Comparison of ENCODE assay signal across 21 cellular contexts in genomic region chr1:229028509-229028908, GRCh38.
DNase-seq lines count a peak whose midpoint lies in the region; ATAC-seq and TF ChIP-seq lines count a peak whose summit lies in the region.
"Had no signal": no experiment of that assay in that cellular context is flagged by ENCODE, and none has a peak within 500 bp of the region (broad histone marks: within the 10 kb centered on the region; RNA-seq: fewer than 3 reads in every experiment).

No MANE protein-coding gene starts in this region.

- peaks cover 8% of the 10 kb centered on the region for H3K27me3 Mint-ChIP-seq in brain
- H3K27me3 Mint-ChIP-seq in osteocyte (ENCODE audit: unreplicated experiment), result peaks cover 19% of the 10 kb centered on the region
- H3K27me3 Mint-ChIP-seq: T-cell had no signal

- no peak overlapping the region for H3K4me2 ChIP-seq in SK-N-SH

- ATAC-seq in SK-N-SH treated with all-trans-retinoic acid at 6 μM for 48 hours, result no peak
- ATAC-seq in GM19395 (IDR thresholded peaks at IDR 0.05; ENCODE audit: unreplicated experiment), result no peak
- no peak for ATAC-seq in left lobe of liver
- ATAC-seq: activated T-cell treated with anti-CD3 and anti-CD28 coated beads, Interleukin-2, amount 50 U/mL, for 4 hours; heart left ventricle; lower lobe of right lung; upper lobe of right lung had no signal

- no peak overlapping the region for H3K4me3 Mint-ChIP-seq in brain
- H3K4me3 Mint-ChIP-seq in osteocyte (ENCODE audit: unreplicated experiment), result no peak overlapping the region

- no peaks in the 10 kb centered on the region for H3K27me3 ChIP-seq in SK-N-SH (ENCODE audit: insufficient read depth)
- H3K27me3 ChIP-seq in vagina, result no peaks in the 10 kb centered on the region
- H3K27me3 ChIP-seq: heart left ventricle, stomach, upper lobe of right lung had no signal

- H3K27ac Mint-ChIP-seq in brain (peak overlapping the region in 3 of 5 experiments; percentile 74 to 88 (median 82)), osteocyte (ENCODE audit: unreplicated experiment) (no peak overlapping the region)

- CTCF ChIA-PET in SK-N-SH (lab: Yijun Ruan, JAX), result no interaction called here

- H3K9me2 ChIP-seq in SK-N-SH, result no peaks in the 10 kb centered on the region

- intact Hi-C loops in vagina (cut with DNase I), result no loop called here

- H3K9me3 ChIP-seq in SK-N-SH (no peaks in the 10 kb centered on the region), vagina (no peaks in the 10 kb centered on the region)
- H3K9me3 ChIP-seq: heart left ventricle, lower lobe of right lung, stomach, upper lobe of right lung had no signal

- WGBS in SK-N-SH (ENCODE audit: low lambda C conversion rate), result 88% methylated on average over 10 of the region's 11 CpGs

- no peaks in the 10 kb centered on the region for H3K79me2 ChIP-seq in SK-N-SH (ENCODE audit: insufficient read depth)

- TF ChIP-seq EP300 in SK-N-SH (IDR thresholded peaks at IDR 0.05; ENCODE audit: borderline replicate concordance in 1 of 2, low read depth in 1 of 2, low read length in 1 of 2), result no peak

- no peak overlapping the region for H2AFZ ChIP-seq in SK-N-SH (ENCODE audit: low read depth)

- no peak overlapping the region for H3K9ac ChIP-seq in SK-N-SH

- H3K4me1 Mint-ChIP-seq in brain (peaks cover 98% of the 10 kb centered on the region), osteocyte (ENCODE audit: unreplicated experiment) (peaks cover 6% of the 10 kb centered on the region)

- H3K36me3 ChIP-seq in SK-N-SH (replicated peaks in 1 of 2; ENCODE audit: control insufficient read depth in 1 of 2, insufficient read depth in 2 of 2, low read length in 1 of 2), result no peaks in the 10 kb centered on the region
- H3K36me3 ChIP-seq in vagina, result no peaks in the 10 kb centered on the region
- H3K36me3 ChIP-seq: heart left ventricle, lower lobe of right lung, stomach, upper lobe of right lung had no signal

- TF ChIP-seq POLR2A in vagina (IDR thresholded peaks at IDR 0.05), result no peak

- H3K27ac ChIP-seq in SK-N-SH (ENCODE audit: low read depth in 2 of 2, low read length in 1 of 2), result no peak overlapping the region
- H3K27ac ChIP-seq in vagina, result no peak overlapping the region
- H3K27ac ChIP-seq: 22Rv1 had no signal

- H3K4me1 ChIP-seq in SK-N-SH (ENCODE audit: control insufficient read depth in 1 of 2, insufficient read depth in 2 of 2, low read depth in 1 of 2, low read length in 1 of 2) (peaks cover 20 to 24% of the 10 kb centered on the region in 2 experiments; a peak in 2 of 4 replicates), vagina (peaks cover 10% of the 10 kb centered on the region)

- DNase-seq in SK-N-SH (peak; percentile 59), NCI-H2171 (lab: John Stamatoyannopoulos, UW) (peak; percentile 90), osteocyte (ENCODE audit: extremely low spot score, unreplicated experiment) (peak; percentile 73), vagina (ENCODE audit: extremely low spot score in 2 of 2) (no peak), left lobe of liver (ENCODE audit: low spot score) (no peak)
- DNase-seq: activated naive CD4-positive, alpha-beta T cell treated with anti-CD3 and anti-CD28 coated beads, Interleukin-2, amount 50 U/mL, for 16 hours; activated T-cell treated with anti-CD3 and anti-CD28 coated beads, Interleukin-2, amount 50 U/mL, for 4 hours; Calu3; GDM1; heart left ventricle; immature natural killer cell; lower lobe of right lung; NCI-H187 treated with DMSO at 0.1 percent for 48 hours; stomach; T-cell; upper lobe of right lung had no signal

- no peak overlapping the region for H3K4me3 ChIP-seq in SK-N-SH (ENCODE audit: low read depth in 2 of 2, low read length in 1 of 2)
- no peak overlapping the region for H3K4me3 ChIP-seq in vagina
- H3K4me3 ChIP-seq: lower lobe of right lung, stomach, upper lobe of right lung had no signal

- no peaks in the 10 kb centered on the region for H3K9me3 Mint-ChIP-seq in brain
- H3K9me3 Mint-ChIP-seq in osteocyte (ENCODE audit: unreplicated experiment), result no peaks in the 10 kb centered on the region
- H3K9me3 Mint-ChIP-seq: activated T-cell treated with anti-CD3 and anti-CD28 coated beads, Interleukin-2, amount 50 U/mL, for 4 hours; IgD-negative memory B cell; immature natural killer cell; T-cell had no signal

- H3K36me3 Mint-ChIP-seq in brain, result no peaks in the 10 kb centered on the region
- H3K36me3 Mint-ChIP-seq in osteocyte (ENCODE audit: unreplicated experiment), result no peaks in the 10 kb centered on the region
- H3K36me3 Mint-ChIP-seq: immature natural killer cell, T-cell had no signal

- H4K20me1 ChIP-seq in SK-N-SH (ENCODE audit: insufficient read depth), result no peaks in the 10 kb centered on the region

- no peak for TF ChIP-seq RAD21 in SK-N-SH (IDR thresholded peaks at IDR 0.05; ENCODE audit: low read length)

- POLR2A ChIA-PET in SK-N-SH (lab: Yijun Ruan, JAX), result no interaction called here

- no peaks in the 10 kb centered on the region for H3F3A ChIP-seq in SK-N-SH (replicated peaks; ENCODE audit: insufficient read depth)

- no peak for TF ChIP-seq CTCF in SK-N-SH (IDR thresholded peaks at IDR 0.05)
- no peak for TF ChIP-seq CTCF in brain (conservative IDR thresholded peaks at IDR 0.05)
- no peak for TF ChIP-seq CTCF in osteocyte (IDR thresholded peaks at IDR 0.05)
- TF ChIP-seq CTCF in vagina (IDR thresholded peaks at IDR 0.05), result no peak

TF ChIP-seq in SK-N-SH, 30 proteins besides CTCF, POLR2A, EP300 and RAD21:
- TF ChIP-seq MXI1 (IDR thresholded peaks at IDR 0.05; ENCODE audit: low read depth, low read length), result no peak
- TF ChIP-seq ELF1 (IDR thresholded peaks at IDR 0.05), result no peak
- TF ChIP-seq FOSL2 (IDR thresholded peaks at IDR 0.05; ENCODE audit: borderline replicate concordance, low read depth), result no peak
- TF ChIP-seq JUND (IDR thresholded peaks at IDR 0.05), result no peak
- no peak for TF ChIP-seq MAX (IDR thresholded peaks at IDR 0.05; ENCODE audit: low read depth)
- TF ChIP-seq RFX5 (IDR thresholded peaks at IDR 0.05; ENCODE audit: low read length), result no peak
- TF ChIP-seq GABPA (IDR thresholded peaks at IDR 0.05; ENCODE audit: low read depth), result no peak
- no peak for TF ChIP-seq NRF1 (IDR thresholded peaks at IDR 0.05; ENCODE audit: low read depth, low read length)
- TF ChIP-seq USF1 (IDR thresholded peaks at IDR 0.05; ENCODE audit: borderline replicate concordance, low read depth), result no peak
- TF ChIP-seq TEAD4 (IDR thresholded peaks at IDR 0.05; ENCODE audit: borderline replicate concordance, insufficient read depth), result no peak
- no peak for TF ChIP-seq USF2 (IDR thresholded peaks at IDR 0.05; ENCODE audit: borderline replicate concordance, low read depth, low read length)
- TF ChIP-seq NFIC (IDR thresholded peaks at IDR 0.05; ENCODE audit: borderline replicate concordance), result no peak

TF ChIP-seq in SK-N-SH treated with all-trans-retinoic acid at 6 μM for 48 hours, 23 proteins besides CTCF, POLR2A, EP300 and RAD21 (continues in another document):
- TF ChIP-seq CSRNP3 (CRISPR knock-in tag; IDR thresholded peaks at IDR 0.05) (no peak), ZNF565 (CRISPR knock-in tag; conservative IDR thresholded peaks at IDR 0.05; ENCODE audit: low read depth) (no peak), CSDC2 (CRISPR knock-in tag; IDR thresholded peaks at IDR 0.05) (no peak), TSHZ2 (CRISPR knock-in tag; IDR thresholded peaks at IDR 0.05) (no peak), ZFP3 (CRISPR knock-in tag; IDR thresholded peaks at IDR 0.05) (no peak), BACH2 (CRISPR knock-in tag; IDR thresholded peaks at IDR 0.05; ENCODE audit: borderline replicate concordance) (no peak), SNAI2 (CRISPR knock-in tag; IDR thresholded peaks at IDR 0.05) (no peak), PPARA (CRISPR knock-in tag; IDR thresholded peaks at IDR 0.05; ENCODE audit: borderline replicate concordance) (no peak), RARB (CRISPR knock-in tag; IDR thresholded peaks at IDR 0.05) (no peak)

Comparison
In these comparisons a context has a peak if more than half of its experiments do, and no peak if none do; other contexts are left out.
1. DNase-seq: peak in SK-N-SH (single experiment), NCI-H2171 (single experiment) and osteocyte (single experiment); none in vagina (0 of 2) and left lobe of liver (single experiment).